ENCODE assay signal across 8 cellular contexts in genomic region chr3:15098503-15099363, GRCh38. TPM values are rescaled to one million over a fixed set of nuclear protein-coding genes. Genes with fewer than 3 reads are reported as not detected.
DNase-seq lines count a peak whose midpoint lies in the region; ATAC-seq and TF ChIP-seq lines count a peak whose summit lies in the region.

RBSN (minus strand) TSS chr3:15099148; CDS start chr3:15096120, 3,028 bp downstream.

- peaks cover 26% of the 10 kb centered on the region for H3K4me1 ChIP-seq in DND-41 (ENCODE audit: insufficient read depth, low read length)
- H3K4me1 ChIP-seq in KMS-11 (ENCODE audit: low read depth, poor library complexity, severe bottlenecking), result peaks cover 6% of the 10 kb centered on the region

- H3K36me3 Mint-ChIP-seq in naive B cell, result no peaks in the 10 kb centered on the region
- H3K36me3 Mint-ChIP-seq in stimulated activated effector memory CD8-positive, alpha-beta T cell treated with anti-CD3 and anti-CD28 coated beads, Interleukin-12 subunit alpha, Interleukin-12 subunit beta, amount 100 ng/mL, for 72 hours, result peaks cover 47% of the 10 kb centered on the region

- peak within 1 kb of the TSS; percentile 92 to 98 (median 94) for H3K4me3 Mint-ChIP-seq in naive B cell
- peak within 1 kb of the TSS; percentile 81 for H3K4me3 Mint-ChIP-seq in stimulated activated effector memory CD8-positive, alpha-beta T cell treated with anti-CD3 and anti-CD28 coated beads, Interleukin-12 subunit alpha, Interleukin-12 subunit beta, amount 100 ng/mL, for 72 hours

- H3K4me2 ChIP-seq in DND-41 (ENCODE audit: insufficient read depth, low read length) (peak within 1 kb of the TSS; percentile 81), KMS-11 (peak within 1 kb of the TSS; percentile 77)

- H3K36me3 ChIP-seq in DND-41 (ENCODE audit: insufficient read depth, low read length), result peaks cover 28% of the 10 kb centered on the region
- H3K36me3 ChIP-seq in KMS-11 (ENCODE audit: insufficient read depth), result no peaks in the 10 kb centered on the region

- ATAC-seq in DND-41 (ENCODE audit: insufficient read depth, low read depth) (peak; percentile 85), GM21786 (IDR thresholded peaks at IDR 0.05; ENCODE audit: unreplicated experiment) (peak; percentile 90), naive B cell (ENCODE audit: low read depth in 2 of 2) (peak; percentile 76 to 80)
- ATAC-seq in stimulated activated effector memory CD8-positive, alpha-beta T cell treated with anti-CD3 and anti-CD28 coated beads, Interleukin-12 subunit alpha, Interleukin-12 subunit beta, amount 100 ng/mL, for 72 hours, result peak; percentile 89

- peak within 1 kb of the TSS; percentile 88 for H3K27ac ChIP-seq in DND-41 (ENCODE audit: low read length)
- peak within 1 kb of the TSS; percentile 64 for H3K27ac ChIP-seq in KMS-11

- H3K9me3 ChIP-seq in DND-41 (ENCODE audit: insufficient read depth, low read length, severe bottlenecking), result no peaks in the 10 kb centered on the region

- peak within 1 kb of the TSS; percentile 92 to 99 (median 98) for H3K27ac Mint-ChIP-seq in naive B cell
- H3K27ac Mint-ChIP-seq in stimulated activated effector memory CD8-positive, alpha-beta T cell treated with anti-CD3 and anti-CD28 coated beads, Interleukin-12 subunit alpha, Interleukin-12 subunit beta, amount 100 ng/mL, for 72 hours, result peak within 1 kb of the TSS; percentile 96

- peaks cover 0 to 23% (median 16%) of the 10 kb centered on the region in 3 donors for H3K27me3 Mint-ChIP-seq in naive B cell

- H3K27me3 ChIP-seq in DND-41 (ENCODE audit: insufficient read depth, low read length, poor library complexity) (no peaks in the 10 kb centered on the region), KMS-11 (ENCODE audit: insufficient read depth, low read depth) (no peaks in the 10 kb centered on the region)

- H3K9ac ChIP-seq in DND-41 (ENCODE audit: low read depth, low read length) (peak within 1 kb of the TSS; percentile 67), KMS-11 (peak within 1 kb of the TSS; percentile 49)

- H4K20me1 ChIP-seq in DND-41 (ENCODE audit: insufficient read depth, low read length) (peaks cover 6% of the 10 kb centered on the region), KMS-11 (ENCODE audit: insufficient read depth) (no peaks in the 10 kb centered on the region)

- H2AFZ ChIP-seq in DND-41 (ENCODE audit: low read depth, low read length), result peak within 1 kb of the TSS; percentile 93
- H2AFZ ChIP-seq in KMS-11 (ENCODE audit: low read depth), result peak within 1 kb of the TSS; percentile 81

- DNase-seq in DND-41, result peak; percentile 97
- peak; percentile 94 for DNase-seq in RPMI7951 (ENCODE audit: low read depth)
- DNase-seq in activated T-helper 1 cell treated with anti-CD3 and anti-CD28 coated beads, Interleukin-2, amount 50 U/mL, for 16 hours (ENCODE audit: low read depth in 1 of 2, low spot score in 1 of 2), result peak; percentile 88 to 93
- peak; percentile 93 for DNase-seq in fibroblast of gingiva (ENCODE audit: low read depth)
- peak; percentile 93 for DNase-seq in naive B cell
- DNase-seq in stimulated activated effector memory CD8-positive, alpha-beta T cell treated with anti-CD3 and anti-CD28 coated beads, Interleukin-12 subunit alpha, Interleukin-12 subunit beta, amount 100 ng/mL, for 72 hours (ENCODE audit: low spot score in 2 of 2), result peak; percentile 89 to 98

- peaks cover 0 to 1% (median 0%) of the 10 kb centered on the region in 7 donors for H3K9me3 Mint-ChIP-seq in naive B cell
- H3K9me3 Mint-ChIP-seq in stimulated activated effector memory CD8-positive, alpha-beta T cell treated with anti-CD3 and anti-CD28 coated beads, Interleukin-12 subunit alpha, Interleukin-12 subunit beta, amount 100 ng/mL, for 72 hours, result no peaks in the 10 kb centered on the region

- peaks cover 24 to 28% (median 26%) of the 10 kb centered on the region in 3 donors for H3K4me1 Mint-ChIP-seq in naive B cell
- H3K4me1 Mint-ChIP-seq in stimulated activated effector memory CD8-positive, alpha-beta T cell treated with anti-CD3 and anti-CD28 coated beads, Interleukin-12 subunit alpha, Interleukin-12 subunit beta, amount 100 ng/mL, for 72 hours, result peaks cover 20% of the 10 kb centered on the region

- peaks cover 34% of the 10 kb centered on the region for H3K79me2 ChIP-seq in DND-41 (ENCODE audit: insufficient read depth, low read length)
- H3K79me2 ChIP-seq in KMS-11 (ENCODE audit: insufficient read depth, low read depth), result peaks cover 11% of the 10 kb centered on the region; the same call in 1 of the 2 replicates

- H3K4me3 ChIP-seq in DND-41 (ENCODE audit: low read depth in 1 of 2, low read length in 2 of 2), result peak within 1 kb of the TSS; percentile 72 to 85
- peak within 1 kb of the TSS; percentile 84 for H3K4me3 ChIP-seq in KMS-11 (IDR thresholded peaks at IDR 0.05; ENCODE audit: insufficient read depth, low read depth, low read length)

- TF ChIP-seq CTCF in DND-41 (IDR thresholded peaks at IDR 0.05; ENCODE audit: borderline replicate concordance, extremely low read depth, low read length, poor library complexity, severe bottlenecking), result no peak
- no peak for TF ChIP-seq CTCF in KMS-11 (conservative IDR thresholded peaks at IDR 0.05; ENCODE audit: low read depth, low read length)

RNA-seq across cellular contexts. Expression of gene RBSN, which starts in this region (rescaled TPM):
- 9.6 and 12.9 TPM in 2 replicates for total RNA-seq in RPMI7951 (2014; rRNA removed; shearing (Covaris generic))
- polyA plus RNA-seq in naive B cell (ENCODE audit: low read depth in 6 of 6), result 10 to 100 TPM; 10.5 to 30.5 (median 19.1) TPM

Comparison
In these comparisons a context has a peak if more than half of its experiments do, and no peak if none do; other contexts are left out.
1. Peak in every context shown above with its lines: DNase-seq, ATAC-seq, H3K4me3 ChIP-seq and H3K27ac ChIP-seq.